In the genomic region with DNA sequence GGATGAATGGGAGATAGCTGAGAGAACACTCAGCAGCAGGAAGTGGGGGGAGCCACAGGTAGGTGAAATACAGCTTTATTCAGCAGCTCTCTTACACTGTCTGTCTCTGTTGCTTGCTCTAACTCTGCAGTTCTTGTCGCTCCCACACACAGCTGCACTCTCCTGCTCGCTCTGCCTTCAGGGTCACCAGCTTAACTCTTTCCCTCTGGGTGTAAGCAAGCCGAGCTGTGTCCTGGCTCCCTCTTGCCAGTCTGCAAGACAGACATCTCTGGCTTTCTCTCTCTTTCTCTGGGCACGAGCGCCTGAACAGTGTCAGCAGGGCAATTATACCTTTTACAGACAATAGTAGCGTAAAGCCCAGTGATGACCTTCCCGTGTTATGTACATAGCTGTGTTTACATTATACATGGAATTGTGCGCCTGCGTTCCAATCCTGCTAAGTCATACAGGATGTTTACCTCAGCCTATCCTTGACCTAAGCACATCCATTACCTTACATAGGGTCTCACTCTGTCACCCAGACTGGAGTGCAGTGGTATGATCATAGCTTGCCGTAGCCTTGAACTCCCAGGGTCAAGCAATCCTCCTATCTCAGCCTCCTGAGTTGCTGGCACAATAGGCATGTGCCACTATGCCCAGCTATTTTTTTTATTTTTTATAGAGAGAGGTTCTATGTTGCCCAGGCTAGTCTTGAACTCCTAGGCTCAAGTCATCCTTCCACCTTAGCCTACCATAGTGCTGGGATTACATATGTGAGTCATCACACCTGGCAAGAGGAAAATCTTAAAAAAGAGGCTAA, we compare ENCODE assay signal across 1 cellular context.
TF ChIP-seq lines count a peak whose summit lies in the region.

No MANE protein-coding gene starts in this region.

TF ChIP-seq in HepG2, 621 proteins besides CTCF, POLR2A, EP300 and RAD21 (continued from another document and continues in another):
- TF ChIP-seq HES4 (CRISPR knock-in tag; IDR thresholded peaks at IDR 0.05; ENCODE audit: borderline replicate concordance) = no peak
- TF ChIP-seq ZNF441 (CRISPR knock-in tag; IDR thresholded peaks at IDR 0.05; ENCODE audit: borderline replicate concordance) = peak; percentile 93
- TF ChIP-seq, protein P1, sequence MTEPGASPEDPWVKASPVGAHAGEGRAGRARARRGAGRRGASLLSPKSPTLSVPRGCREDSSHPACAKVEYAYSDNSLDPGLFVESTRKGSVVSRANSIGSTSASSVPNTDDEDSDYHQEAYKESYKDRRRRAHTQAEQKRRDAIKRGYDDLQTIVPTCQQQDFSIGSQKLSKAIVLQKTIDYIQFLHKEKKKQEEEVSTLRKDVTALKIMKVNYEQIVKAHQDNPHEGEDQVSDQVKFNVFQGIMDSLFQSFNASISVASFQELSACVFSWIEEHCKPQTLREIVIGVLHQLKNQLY (CRISPR knock-in tag; IDR thresholded peaks at IDR 0.05) = peak; percentile 96
- TF ChIP-seq DZIP1 (CRISPR knock-in tag; IDR thresholded peaks at IDR 0.05) = no peak
- peak; percentile 90 for TF ChIP-seq ZEB1 (IDR thresholded peaks at IDR 0.05; ENCODE audit: insufficient replicate concordance, low read depth)
- peak; percentile 86 for TF ChIP-seq ZNF709 (CRISPR knock-in tag; IDR thresholded peaks at IDR 0.05)
- 0 out of 2 replicates have a peak, but pooled peaks have one; percentile 52 for TF ChIP-seq ZNF839 (CRISPR knock-in tag; IDR thresholded peaks at IDR 0.05; ENCODE audit: borderline replicate concordance)
- peak; percentile 47; the same call in 1 of the 2 replicates for TF ChIP-seq ARID2 (CRISPR knock-in tag; IDR thresholded peaks at IDR 0.05; ENCODE audit: borderline replicate concordance)
- no peak for TF ChIP-seq HOXA5 (CRISPR knock-in tag; IDR thresholded peaks at IDR 0.05)
- TF ChIP-seq ZNF124 (CRISPR knock-in tag; IDR thresholded peaks at IDR 0.05) = peak; percentile 91
- TF ChIP-seq TMF1 (CRISPR knock-in tag; IDR thresholded peaks at IDR 0.05; ENCODE audit: low read depth) = no peak; the same call in 1 of the 2 replicates
- no peak for TF ChIP-seq HCFC1 (IDR thresholded peaks at IDR 0.05; ENCODE audit: low read depth, low read length)
- TF ChIP-seq, protein P2, sequence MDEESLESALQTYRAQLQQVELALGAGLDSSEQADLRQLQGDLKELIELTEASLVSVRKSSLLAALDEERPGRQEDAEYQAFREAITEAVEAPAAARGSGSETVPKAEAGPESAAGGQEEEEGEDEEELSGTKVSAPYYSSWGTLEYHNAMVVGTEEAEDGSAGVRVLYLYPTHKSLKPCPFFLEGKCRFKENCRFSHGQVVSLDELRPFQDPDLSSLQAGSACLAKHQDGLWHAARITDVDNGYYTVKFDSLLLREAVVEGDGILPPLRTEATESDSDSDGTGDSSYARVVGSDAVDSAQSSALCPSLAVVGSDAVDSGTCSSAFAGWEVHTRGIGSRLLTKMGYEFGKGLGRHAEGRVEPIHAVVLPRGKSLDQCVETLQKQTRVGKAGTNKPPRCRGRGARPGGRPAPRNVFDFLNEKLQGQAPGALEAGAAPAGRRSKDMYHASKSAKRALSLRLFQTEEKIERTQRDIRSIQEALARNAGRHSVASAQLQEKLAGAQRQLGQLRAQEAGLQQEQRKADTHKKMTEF (CRISPR knock-in tag; IDR thresholded peaks at IDR 0.05) = peak; percentile 99
- peak; percentile 67 for TF ChIP-seq PRDM4 (CRISPR knock-in tag; IDR thresholded peaks at IDR 0.05; ENCODE audit: borderline replicate concordance)
- 0 out of 2 replicates have a peak, but pooled peaks have one; percentile 75 for TF ChIP-seq ZNF564 (CRISPR knock-in tag; IDR thresholded peaks at IDR 0.05)
- TF ChIP-seq, protein P3, sequence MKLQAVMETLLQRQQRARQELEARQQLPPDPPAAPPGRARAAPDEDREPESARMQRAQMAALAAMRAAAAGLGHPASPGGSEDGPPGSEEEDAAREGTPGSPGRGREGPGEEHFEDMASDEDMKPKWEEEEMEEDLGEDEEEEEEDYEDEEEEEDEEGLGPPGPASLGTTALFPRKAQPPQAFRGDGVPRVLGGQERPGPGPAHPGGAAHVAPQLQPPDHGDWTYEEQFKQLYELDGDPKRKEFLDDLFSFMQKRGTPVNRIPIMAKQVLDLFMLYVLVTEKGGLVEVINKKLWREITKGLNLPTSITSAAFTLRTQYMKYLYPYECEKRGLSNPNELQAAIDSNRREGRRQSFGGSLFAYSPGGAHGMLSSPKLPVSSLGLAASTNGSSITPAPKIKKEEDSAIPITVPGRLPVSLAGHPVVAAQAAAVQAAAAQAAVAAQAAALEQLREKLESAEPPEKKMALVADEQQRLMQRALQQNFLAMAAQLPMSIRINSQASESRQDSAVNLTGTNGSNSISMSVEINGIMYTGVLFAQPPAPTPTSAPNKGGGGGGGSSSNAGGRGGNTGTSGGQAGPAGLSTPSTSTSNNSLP (IDR thresholded peaks at IDR 0.05; ENCODE audit: low read depth, low read length) = peak; percentile 96
- 0 out of 2 replicates have a peak, but pooled peaks have one; percentile 60 for TF ChIP-seq ADNP (CRISPR knock-in tag; IDR thresholded peaks at IDR 0.05)
- TF ChIP-seq REL (CRISPR knock-in tag; conservative IDR thresholded peaks at IDR 0.05) = no peak
- TF ChIP-seq ZNF432 (CRISPR knock-in tag; IDR thresholded peaks at IDR 0.05; ENCODE audit: borderline replicate concordance) = no peak
- no peak for TF ChIP-seq SP140L (CRISPR knock-in tag; IDR thresholded peaks at IDR 0.05; ENCODE audit: borderline replicate concordance)
- no peak for TF ChIP-seq PRMT3 (CRISPR knock-in tag; IDR thresholded peaks at IDR 0.05; ENCODE audit: borderline replicate concordance, low read depth)
- TF ChIP-seq ZBTB21 (CRISPR knock-in tag; IDR thresholded peaks at IDR 0.05) = peak; percentile 87
- no peak for TF ChIP-seq ZNF513 (CRISPR knock-in tag; conservative IDR thresholded peaks at IDR 0.05)
- TF ChIP-seq, protein P4, sequence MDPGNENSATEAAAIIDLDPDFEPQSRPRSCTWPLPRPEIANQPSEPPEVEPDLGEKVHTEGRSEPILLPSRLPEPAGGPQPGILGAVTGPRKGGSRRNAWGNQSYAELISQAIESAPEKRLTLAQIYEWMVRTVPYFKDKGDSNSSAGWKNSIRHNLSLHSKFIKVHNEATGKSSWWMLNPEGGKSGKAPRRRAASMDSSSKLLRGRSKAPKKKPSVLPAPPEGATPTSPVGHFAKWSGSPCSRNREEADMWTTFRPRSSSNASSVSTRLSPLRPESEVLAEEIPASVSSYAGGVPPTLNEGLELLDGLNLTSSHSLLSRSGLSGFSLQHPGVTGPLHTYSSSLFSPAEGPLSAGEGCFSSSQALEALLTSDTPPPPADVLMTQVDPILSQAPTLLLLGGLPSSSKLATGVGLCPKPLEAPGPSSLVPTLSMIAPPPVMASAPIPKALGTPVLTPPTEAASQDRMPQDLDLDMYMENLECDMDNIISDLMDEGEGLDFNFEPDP (CRISPR knock-in tag; conservative IDR thresholded peaks at IDR 0.05) = no peak
- peak; percentile 100 for TF ChIP-seq ZNF292 (CRISPR knock-in tag; IDR thresholded peaks at IDR 0.05; ENCODE audit: borderline replicate concordance, low read depth)
- no peak for TF ChIP-seq U2AF1 (optimal IDR thresholded peaks at IDR 0.05; ENCODE audit: low read depth, low read length)
- TF ChIP-seq, protein P5, sequence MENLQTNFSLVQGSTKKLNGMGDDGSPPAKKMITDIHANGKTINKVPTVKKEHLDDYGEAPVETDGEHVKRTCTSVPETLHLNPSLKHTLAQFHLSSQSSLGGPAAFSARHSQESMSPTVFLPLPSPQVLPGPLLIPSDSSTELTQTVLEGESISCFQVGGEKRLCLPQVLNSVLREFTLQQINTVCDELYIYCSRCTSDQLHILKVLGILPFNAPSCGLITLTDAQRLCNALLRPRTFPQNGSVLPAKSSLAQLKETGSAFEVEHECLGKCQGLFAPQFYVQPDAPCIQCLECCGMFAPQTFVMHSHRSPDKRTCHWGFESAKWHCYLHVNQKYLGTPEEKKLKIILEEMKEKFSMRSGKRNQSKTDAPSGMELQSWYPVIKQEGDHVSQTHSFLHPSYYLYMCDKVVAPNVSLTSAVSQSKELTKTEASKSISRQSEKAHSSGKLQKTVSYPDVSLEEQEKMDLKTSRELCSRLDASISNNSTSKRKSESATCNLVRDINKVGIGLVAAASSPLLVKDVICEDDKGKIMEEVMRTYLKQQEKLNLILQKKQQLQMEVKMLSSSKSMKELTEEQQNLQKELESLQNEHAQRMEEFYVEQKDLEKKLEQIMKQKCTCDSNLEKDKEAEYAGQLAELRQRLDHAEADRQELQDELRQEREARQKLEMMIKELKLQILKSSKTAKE (CRISPR knock-in tag; IDR thresholded peaks at IDR 0.05; ENCODE audit: borderline replicate concordance) = peak; percentile 98
- TF ChIP-seq MED8 (CRISPR knock-in tag; IDR thresholded peaks at IDR 0.05; ENCODE audit: insufficient replicate concordance) = peak; percentile 95
- TF ChIP-seq, protein P6, sequence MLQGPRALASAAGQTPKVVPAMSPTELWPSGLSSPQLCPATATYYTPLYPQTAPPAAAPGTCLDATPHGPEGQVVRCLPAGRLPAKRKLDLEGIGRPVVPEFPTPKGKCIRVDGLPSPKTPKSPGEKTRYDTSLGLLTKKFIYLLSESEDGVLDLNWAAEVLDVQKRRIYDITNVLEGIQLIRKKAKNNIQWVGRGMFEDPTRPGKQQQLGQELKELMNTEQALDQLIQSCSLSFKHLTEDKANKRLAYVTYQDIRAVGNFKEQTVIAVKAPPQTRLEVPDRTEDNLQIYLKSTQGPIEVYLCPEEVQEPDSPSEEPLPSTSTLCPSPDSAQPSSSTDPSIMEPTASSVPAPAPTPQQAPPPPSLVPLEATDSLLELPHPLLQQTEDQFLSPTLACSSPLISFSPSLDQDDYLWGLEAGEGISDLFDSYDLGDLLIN (CRISPR knock-in tag; IDR thresholded peaks at IDR 0.05; ENCODE audit: borderline replicate concordance) = no peak
- TF ChIP-seq CCAR2 (optimal IDR thresholded peaks at IDR 0.05; ENCODE audit: low read depth, low read length) = no peak
- peak; percentile 100 for TF ChIP-seq PHF5A (CRISPR knock-in tag; IDR thresholded peaks at IDR 0.05; ENCODE audit: low read depth, unreplicated experiment)
- no peak for TF ChIP-seq ZNF367 (CRISPR knock-in tag; IDR thresholded peaks at IDR 0.05; ENCODE audit: borderline replicate concordance)
- peak; percentile 97 for TF ChIP-seq TRIM24 (CRISPR knock-in tag; IDR thresholded peaks at IDR 0.05)
- TF ChIP-seq FOXA1 (IDR thresholded peaks at IDR 0.05) = peak; percentile 100
- peak; percentile 100 for TF ChIP-seq FOXA1 (CRISPR knock-in tag; IDR thresholded peaks at IDR 0.05)
- no peak; the same call in 1 of the 2 replicates for TF ChIP-seq ZNF83 (CRISPR knock-in tag; IDR thresholded peaks at IDR 0.05; ENCODE audit: borderline replicate concordance)
- TF ChIP-seq, protein P7, sequence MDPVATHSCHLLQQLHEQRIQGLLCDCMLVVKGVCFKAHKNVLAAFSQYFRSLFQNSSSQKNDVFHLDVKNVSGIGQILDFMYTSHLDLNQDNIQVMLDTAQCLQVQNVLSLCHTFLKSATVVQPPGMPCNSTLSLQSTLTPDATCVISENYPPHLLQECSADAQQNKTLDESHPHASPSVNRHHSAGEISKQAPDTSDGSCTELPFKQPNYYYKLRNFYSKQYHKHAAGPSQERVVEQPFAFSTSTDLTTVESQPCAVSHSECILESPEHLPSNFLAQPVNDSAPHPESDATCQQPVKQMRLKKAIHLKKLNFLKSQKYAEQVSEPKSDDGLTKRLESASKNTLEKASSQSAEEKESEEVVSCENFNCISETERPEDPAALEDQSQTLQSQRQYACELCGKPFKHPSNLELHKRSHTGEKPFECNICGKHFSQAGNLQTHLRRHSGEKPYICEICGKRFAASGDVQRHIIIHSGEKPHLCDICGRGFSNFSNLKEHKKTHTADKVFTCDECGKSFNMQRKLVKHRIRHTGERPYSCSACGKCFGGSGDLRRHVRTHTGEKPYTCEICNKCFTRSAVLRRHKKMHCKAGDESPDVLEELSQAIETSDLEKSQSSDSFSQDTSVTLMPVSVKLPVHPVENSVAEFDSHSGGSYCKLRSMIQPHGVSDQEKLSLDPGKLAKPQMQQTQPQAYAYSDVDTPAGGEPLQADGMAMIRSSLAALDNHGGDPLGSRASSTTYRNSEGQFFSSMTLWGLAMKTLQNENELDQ (CRISPR knock-in tag; IDR thresholded peaks at IDR 0.05; ENCODE audit: borderline replicate concordance) = peak; percentile 86; the same call in 1 of the 2 replicates
